28 cellular contexts compared by ENCODE assay signal in the genomic region with DNA sequence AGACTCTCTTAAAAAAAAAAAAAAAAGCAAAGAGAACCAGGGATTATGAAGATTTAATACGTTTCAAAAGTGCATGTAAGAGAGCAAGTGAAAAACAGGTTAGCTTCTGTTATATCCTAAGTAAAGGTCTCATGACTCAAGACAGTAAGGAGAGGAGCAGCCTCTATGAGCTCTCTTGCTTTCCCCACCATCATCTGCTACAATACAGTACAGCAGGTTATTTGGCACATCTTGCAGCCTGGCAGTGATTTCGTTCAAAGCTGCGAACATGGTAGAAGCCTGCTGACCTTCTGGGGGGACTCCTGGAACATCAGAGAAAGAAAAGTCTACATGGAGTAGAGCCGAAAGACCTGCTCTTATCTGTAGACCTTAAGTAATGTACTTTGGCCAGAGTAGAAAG.
"Had no signal": no experiment of that assay in that cellular context is flagged by ENCODE, and none has a peak within 500 bp of the region (broad histone marks: within the 10 kb centered on the region; RNA-seq: fewer than 3 reads in every experiment).

No MANE protein-coding gene starts in this region.

- H3K27me3 ChIP-seq: esophagus muscularis mucosa, neural progenitor cell, sigmoid colon, tibial nerve, upper lobe of left lung had no signal

- H2AFZ ChIP-seq: neural progenitor cell, parathyroid adenoma had no signal

- H3K9me3 Mint-ChIP-seq: immature natural killer cell; memory B cell; mesothelial cell of epicardium; naive B cell; natural killer cell treated with Interleukin-12 subunit alpha and Interleukin-12 subunit beta and Interleukin-15 and Interleukin-18, amount 100 ng/mL, for 72 hours; neural progenitor cell; stimulated activated naive B cell treated with anti-CD40 and anti-IgM and Interleukin-4, amounts not matched to agents 10 μg/mL and 1 μg/mL and 100 μg/mL, for 72 hours; stimulated activated naive CD8-positive, alpha-beta T cell treated with anti-CD3 and anti-CD28 coated beads, Interleukin-15, Interleukin-2, amounts not matched to agents 100 ng/mL and 50 ng/mL, for 24 hours had no signal

- FAIRE-seq: endothelial cell of umbilical vein, urothelium cell line had no signal

- H3K4me1 ChIP-seq: prostate gland, upper lobe of left lung had no signal

- H3K4me2 ChIP-seq: neural progenitor cell had no signal

- H3K9me3 ChIP-seq: esophagus muscularis mucosa, mucosa of descending colon, prostate gland, sigmoid colon, thoracic aorta, tibial nerve, upper lobe of left lung had no signal

- H3K36me3 Mint-ChIP-seq: immature natural killer cell; natural killer cell treated with Interleukin-12 subunit alpha and Interleukin-12 subunit beta and Interleukin-15 and Interleukin-18, amount 100 ng/mL, for 72 hours had no signal

- H3K36me3 ChIP-seq: neural progenitor cell, prostate gland, sigmoid colon, thoracic aorta, tibial nerve, upper lobe of left lung had no signal

- H3K9ac ChIP-seq: neural progenitor cell, parathyroid adenoma had no signal

- H3K4me3 Mint-ChIP-seq: immature natural killer cell; memory B cell; mesothelial cell of epicardium; naive B cell; natural killer cell treated with Interleukin-12 subunit alpha and Interleukin-12 subunit beta and Interleukin-15 and Interleukin-18, amount 100 ng/mL, for 72 hours; neural progenitor cell; stimulated activated naive B cell treated with anti-CD40 and anti-IgM and Interleukin-4, amounts not matched to agents 10 μg/mL and 1 μg/mL and 100 μg/mL, for 72 hours; stimulated activated naive CD8-positive, alpha-beta T cell treated with anti-CD3 and anti-CD28 coated beads, Interleukin-15, Interleukin-2, amounts not matched to agents 100 ng/mL and 50 ng/mL, for 24 hours had no signal

- ATAC-seq: mucosa of descending colon; natural killer cell treated with Interleukin-12 subunit alpha and Interleukin-12 subunit beta and Interleukin-15 and Interleukin-18, amount 100 ng/mL, for 72 hours; right cardiac atrium; stimulated activated naive B cell treated with anti-CD40 and anti-IgM and Interleukin-4, amounts not matched to agents 10 μg/mL and 1 μg/mL and 100 μg/mL, for 72 hours had no signal

- H3K27ac ChIP-seq: coronary artery, esophagus muscularis mucosa, neural progenitor cell, parathyroid adenoma, prostate gland, sigmoid colon, thoracic aorta, tibial nerve, upper lobe of left lung had no signal

- H3K27ac Mint-ChIP-seq: memory B cell; mesothelial cell of epicardium; natural killer cell treated with Interleukin-12 subunit alpha and Interleukin-12 subunit beta and Interleukin-15 and Interleukin-18, amount 100 ng/mL, for 72 hours; neural progenitor cell; stimulated activated naive B cell treated with anti-CD40 and anti-IgM and Interleukin-4, amounts not matched to agents 10 μg/mL and 1 μg/mL and 100 μg/mL, for 72 hours; stimulated activated naive CD8-positive, alpha-beta T cell treated with anti-CD3 and anti-CD28 coated beads, Interleukin-15, Interleukin-2, amounts not matched to agents 100 ng/mL and 50 ng/mL, for 24 hours had no signal

- H3K27me3 Mint-ChIP-seq: memory B cell; naive B cell; natural killer cell treated with Interleukin-12 subunit alpha and Interleukin-12 subunit beta and Interleukin-15 and Interleukin-18, amount 100 ng/mL, for 72 hours; stimulated activated naive B cell treated with anti-CD40 and anti-IgM and Interleukin-4, amounts not matched to agents 10 μg/mL and 1 μg/mL and 100 μg/mL, for 72 hours; stimulated activated naive CD8-positive, alpha-beta T cell treated with anti-CD3 and anti-CD28 coated beads, Interleukin-15, Interleukin-2, amounts not matched to agents 100 ng/mL and 50 ng/mL, for 24 hours had no signal

- DNase-seq: dermis blood vessel endothelial cell; effector memory CD4-positive, alpha-beta T cell; foreskin melanocyte; hypothalamus; immature natural killer cell; islet precursor cell; mucosa of descending colon; naive B cell; right cardiac atrium; sigmoid colon; stimulated activated CD4-positive, alpha-beta T cell treated with anti-CD3 and anti-CD28 coated beads, Interleukin-2, amount 100 ng/mL, for 24 hours; stimulated activated CD4-positive, alpha-beta T cell treated with anti-CD3 and anti-CD28 coated beads, Interleukin-4, amount 100 ng/mL, for 24 hours; stimulated activated naive B cell treated with anti-CD40 and anti-IgM and Interleukin-4, amounts not matched to agents 10 μg/mL and 1 μg/mL and 100 μg/mL, for 72 hours; upper lobe of left lung had no signal

- H3K4me3 ChIP-seq: coronary artery, esophagus muscularis mucosa, lung, mucosa of descending colon, neural progenitor cell, prostate gland, sigmoid colon, thoracic aorta, tibial nerve, upper lobe of left lung had no signal
